ENCODE assay signal across 19 cellular contexts in genomic region chr1:27400963-27401341, GRCh38. TPM values are rescaled to one million over a fixed set of nuclear protein-coding genes. Genes with fewer than 3 reads are reported as not detected.
"Had no signal": no experiment of that assay in that cellular context is flagged by ENCODE, and none has a peak within 500 bp of the region (broad histone marks: within the 10 kb centered on the region; RNA-seq: fewer than 3 reads in every experiment).

No MANE protein-coding gene starts in this region.

- H3K27me3 Mint-ChIP-seq: activated CD4-positive, alpha-beta memory T cell treated with anti-CD3 and anti-CD28 coated beads, Interleukin-2, amount 10 ng/mL, durations not matched to agents 7 days and 5 days; activated naive CD8-positive, alpha-beta T cell had no signal

- H3K27ac Mint-ChIP-seq: activated CD4-positive, alpha-beta memory T cell treated with anti-CD3 and anti-CD28 coated beads, Interleukin-2, amount 10 ng/mL, durations not matched to agents 7 days and 5 days; activated naive CD8-positive, alpha-beta T cell had no signal

- H3K9me3 ChIP-seq: tibial artery had no signal

- DNase-seq: activated CD4-positive, alpha-beta memory T cell treated with anti-CD3 and anti-CD28 coated beads, Interleukin-2, amount 10 ng/mL, durations not matched to agents 7 days and 5 days; activated gamma-delta T cell; activated T-cell treated with anti-CD3 and anti-CD28 coated beads, Interleukin-2, amount 50 U/mL, for 48 hours; dermis blood vessel endothelial cell; hippocampal formation; T-helper 9 cell; tibial artery had no signal

- H3K4me3 ChIP-seq: tibial artery had no signal

- H3K9me3 Mint-ChIP-seq: activated CD4-positive, alpha-beta memory T cell treated with anti-CD3 and anti-CD28 coated beads, Interleukin-2, amount 10 ng/mL, durations not matched to agents 7 days and 5 days; endodermal cell; mesothelial cell of epicardium had no signal

- H3K27ac ChIP-seq: parathyroid adenoma, VCaP had no signal

- H3K4me3 Mint-ChIP-seq: activated CD4-positive, alpha-beta memory T cell treated with anti-CD3 and anti-CD28 coated beads, Interleukin-2, amount 10 ng/mL, durations not matched to agents 7 days and 5 days; activated naive CD8-positive, alpha-beta T cell; endodermal cell; mesothelial cell of epicardium had no signal

- H3K36me3 Mint-ChIP-seq: activated naive CD8-positive, alpha-beta T cell; mesothelial cell of epicardium had no signal

RNA-seq across cellular contexts. Expression of gene CD164L2, which starts 17.8 kb away (rescaled TPM):
- total RNA-seq: activated CD4-positive, alpha-beta memory T cell treated with anti-CD3 and anti-CD28 coated beads, Interleukin-2, amount 10 ng/mL, durations not matched to agents 7 days and 5 days; cerebellum; dermis blood vessel endothelial cell; glomerular endothelial cell; liver; myocyte; renal cortical epithelial cell; skeletal muscle tissue had no signal
- polyA plus RNA-seq: liver had no signal

RNA-seq across cellular contexts. Expression of gene FCN3, which starts 26.3 kb away (rescaled TPM):
- total RNA-seq: activated CD4-positive, alpha-beta memory T cell treated with anti-CD3 and anti-CD28 coated beads, Interleukin-2, amount 10 ng/mL, durations not matched to agents 7 days and 5 days; cerebellum; dermis blood vessel endothelial cell; glomerular endothelial cell; kidney epithelial cell; myocyte; renal cortical epithelial cell; skeletal muscle tissue had no signal

RNA-seq across cellular contexts. Expression of gene SYTL1, which starts 59.1 kb away (rescaled TPM):
- total RNA-seq: dermis blood vessel endothelial cell, myocyte had no signal
